In the genomic region with DNA sequence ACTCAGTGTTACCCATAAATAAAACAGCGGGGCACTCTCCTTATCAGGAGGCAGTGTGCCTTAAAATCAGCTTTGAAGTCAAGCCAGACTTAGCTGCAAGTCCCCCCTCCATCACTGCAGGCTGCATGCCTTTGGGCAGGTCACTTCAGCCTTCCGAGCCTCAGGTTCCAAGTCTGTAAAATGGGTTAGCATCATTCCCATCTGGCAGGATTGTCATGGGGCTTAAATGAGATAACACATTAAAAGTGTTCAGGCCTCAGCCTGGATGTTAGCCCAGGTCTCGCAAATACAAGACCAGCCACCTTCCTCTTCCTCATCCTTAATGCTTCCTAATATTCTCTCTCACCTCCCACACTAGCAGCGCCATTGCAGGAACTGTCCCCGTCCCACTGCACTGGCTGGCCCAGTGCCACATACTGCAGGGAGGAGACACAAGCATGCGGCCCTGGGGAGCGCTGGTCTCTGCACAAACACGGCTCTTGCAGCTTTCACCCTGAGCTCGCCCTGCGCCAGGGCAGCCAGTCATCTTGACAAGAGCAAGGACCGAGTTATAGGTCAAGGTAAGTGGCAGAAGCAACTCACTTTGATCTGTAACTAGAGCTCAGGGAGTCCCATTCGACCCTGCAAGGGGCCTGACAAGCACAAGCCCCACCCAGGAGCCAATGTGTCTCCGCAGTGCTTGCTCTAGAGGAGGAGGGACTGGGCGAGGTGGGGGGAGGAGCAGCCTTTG, we compare ENCODE assay signal across 26 cellular contexts.
DNase-seq lines count a peak whose midpoint lies in the region; ATAC-seq and TF ChIP-seq lines count a peak whose summit lies in the region.
"Had no signal": no experiment of that assay in that cellular context is flagged by ENCODE, and none has a peak within 500 bp of the region (broad histone marks: within the 10 kb centered on the region; RNA-seq: fewer than 3 reads in every experiment).

No MANE protein-coding gene starts in this region.

- intact Hi-C loops in heart left ventricle (cut with DNase I) (no loop called here), cardiac septum (cut with DNase I) (no loop called here), thyroid gland (cut with DNase I) (no loop called here)

- TF ChIP-seq CTCF in heart left ventricle (IDR thresholded peaks at IDR 0.05) (no peak), chondrocyte (IDR thresholded peaks at IDR 0.05) (no peak), lung (IDR thresholded peaks at IDR 0.05; ENCODE audit: control extremely low read depth, extremely low read depth) (no peak), thyroid gland (IDR thresholded peaks at IDR 0.05) (no peak)

- H3K27ac ChIP-seq in heart left ventricle (no peak overlapping the region), lung (ENCODE audit: low read depth in 1 of 2, low read length in 1 of 2) (no peak overlapping the region), thyroid gland (no peak overlapping the region)
- H3K27ac ChIP-seq: breast epithelium, HL-60, PC-9, psoas muscle, SJCRH30, vagina, VCaP had no signal

- ATAC-seq in heart left ventricle (peak in 1 of 4 donors; percentile 38), lung (ENCODE audit: insufficient read depth, low FRiP score) (no peak), HG03354 (IDR thresholded peaks at IDR 0.05; ENCODE audit: poor library complexity, severe bottlenecking, unreplicated experiment) (no peak)
- ATAC-seq: psoas muscle had no signal

- no peak overlapping the region for H3K4me3 Mint-ChIP-seq in chondrocyte (ENCODE audit: unreplicated experiment)
- H3K4me3 Mint-ChIP-seq: CD14-positive monocyte; T-helper 1 cell treated with Interleukin-12 subunit alpha and Interleukin-12 subunit beta and Interleukin-4 antibody, amounts not matched to agents 30 μg/mL and 1 μg/mL, for 36 hours had no signal

- 64 to 69% (median 66%) methylated on average over 14 of the region's 14 CpGs for WGBS in heart left ventricle, 4 donors
- 64 to 66% methylated on average over 14 of the region's 14 CpGs for WGBS in lung, 2 donors
- WGBS in thyroid gland, 2 donors = 39 to 46% methylated on average over 11 to 14 of the region's 14 CpGs

- H3K36me3 Mint-ChIP-seq in chondrocyte (ENCODE audit: low read depth) = no peaks in the 10 kb centered on the region
- H3K36me3 Mint-ChIP-seq: CD14-positive monocyte had no signal

- H3K27ac Mint-ChIP-seq in chondrocyte (ENCODE audit: unreplicated experiment) = peak overlapping the region; percentile 22
- H3K27ac Mint-ChIP-seq: CD14-positive monocyte; T-helper 1 cell treated with Interleukin-12 subunit alpha and Interleukin-12 subunit beta and Interleukin-4 antibody, amounts not matched to agents 30 μg/mL and 1 μg/mL, for 36 hours had no signal

- H3K27me3 ChIP-seq in heart left ventricle = no peaks in the 10 kb centered on the region
- no peaks in the 10 kb centered on the region for H3K27me3 ChIP-seq in lung (ENCODE audit: control insufficient read depth, insufficient read depth)
- no peaks in the 10 kb centered on the region for H3K27me3 ChIP-seq in thyroid gland
- H3K27me3 ChIP-seq in MG63 = no peaks in the 10 kb centered on the region
- H3K27me3 ChIP-seq: breast epithelium, vagina had no signal

- H3K4me1 Mint-ChIP-seq in chondrocyte (ENCODE audit: low read depth) = peaks cover 38% of the 10 kb centered on the region
- H3K4me1 Mint-ChIP-seq: CD14-positive monocyte had no signal

- no peaks in the 10 kb centered on the region for H3K4me1 ChIP-seq in heart left ventricle
- H3K4me1 ChIP-seq in lung (ENCODE audit: control insufficient read depth in 2 of 2, insufficient read depth in 2 of 2, low read length in 2 of 2) = no peaks in the 10 kb centered on the region
- no peaks in the 10 kb centered on the region for H3K4me1 ChIP-seq in thyroid gland
- H3K4me1 ChIP-seq: breast epithelium, psoas muscle, SJCRH30, vagina had no signal

- DNase-seq in heart left ventricle (peak in 3 of 5 donors; percentile 11 to 56 (median 44)), cardiac septum (ENCODE audit: low spot score) (no peak), chondrocyte (ENCODE audit: low spot score) (no peak), lung (ENCODE audit: low spot score) (peak; percentile 22), thyroid gland (peak; percentile 10 to 41), superior temporal gyrus (ENCODE audit: extremely low spot score) (no peak), MG63 (no peak)
- DNase-seq: activated CD4-positive, alpha-beta T cell treated with anti-CD3 and anti-CD28 coated beads, Interleukin-2, amount 50 U/mL, for 4 hours; activated CD8-positive, alpha-beta memory T cell treated with anti-CD3 and anti-CD28 coated beads, Interleukin-2, amount 50 U/mL, for 48 hours; activated effector memory CD4-positive, alpha-beta T cell treated with anti-CD3 and anti-CD28 coated beads, Interleukin-2, amount 50 U/mL, for 16 hours; cortex of kidney; DMS 273 treated with DMSO at 0.1 percent for 48 hours; IMR-90; kidney; NCI-H1417 treated with DMSO at 0.1 percent for 48 hours; PC-9; SJCRH30 had no signal

- TF ChIP-seq POLR2A in heart left ventricle (IDR thresholded peaks at IDR 0.05) = no peak
- TF ChIP-seq POLR2A in thyroid gland (IDR thresholded peaks at IDR 0.05) = no peak

- H3K36me3 ChIP-seq in heart left ventricle (no peaks in the 10 kb centered on the region), lung (ENCODE audit: control insufficient read depth in 2 of 2, insufficient read depth in 2 of 2, low read length in 2 of 2) (no peaks in the 10 kb centered on the region), thyroid gland (no peaks in the 10 kb centered on the region), MG63 (no peaks in the 10 kb centered on the region)
- H3K36me3 ChIP-seq: breast epithelium, SJCRH30, vagina had no signal

- H3K9me3 Mint-ChIP-seq in chondrocyte (ENCODE audit: low read depth) = no peaks in the 10 kb centered on the region
- H3K9me3 Mint-ChIP-seq: T-helper 1 cell treated with Interleukin-12 subunit alpha and Interleukin-12 subunit beta and Interleukin-4 antibody, amounts not matched to agents 30 μg/mL and 1 μg/mL, for 36 hours had no signal

- H3K9me3 ChIP-seq in heart left ventricle (no peaks in the 10 kb centered on the region), lung (ENCODE audit: control insufficient read depth in 2 of 2, insufficient read depth in 1 of 2, low read length in 1 of 2) (no peaks in the 10 kb centered on the region), thyroid gland (no peaks in the 10 kb centered on the region), MG63 (no peaks in the 10 kb centered on the region)
- H3K9me3 ChIP-seq: breast epithelium, psoas muscle, SJCRH30, vagina had no signal

- H3K4me3 ChIP-seq in heart left ventricle (no peak overlapping the region), lung (no peak overlapping the region), thyroid gland (replicated peaks in 1 of 3) (no peak overlapping the region), MG63 (no peak overlapping the region)
- H3K4me3 ChIP-seq: breast epithelium, PC-9, psoas muscle, SJCRH30, smooth muscle cell, vagina had no signal

- no peaks in the 10 kb centered on the region for H3K27me3 Mint-ChIP-seq in chondrocyte (ENCODE audit: low read depth)

Comparison
In these comparisons a context has a peak if more than half of its experiments do, and no peak if none do; other contexts are left out.
1. DNase-seq: peak in heart left ventricle (3 of 5), lung (single experiment) and thyroid gland (2 of 2); none in cardiac septum (single experiment), chondrocyte (single experiment), superior temporal gyrus (single experiment) and MG63 (single experiment).